Comparison of ENCODE assay signal across 8 cellular contexts in genomic region chr1:207805841-207806421, GRCh38. TPM values are rescaled to one million over a fixed set of nuclear protein-coding genes. Genes with fewer than 3 reads are reported as not detected.
DNase-seq lines count a peak whose midpoint lies in the region; ATAC-seq and TF ChIP-seq lines count a peak whose summit lies in the region.

No MANE protein-coding gene starts in this region.

- peaks cover 100% of the 10 kb centered on the region for H3K36me3 ChIP-seq in upper lobe of right lung

- H3K9me3 ChIP-seq in upper lobe of right lung = no peaks in the 10 kb centered on the region

- peak overlapping the region; percentile 61 for H3K27ac ChIP-seq in upper lobe of right lung

- H3K4me1 ChIP-seq in upper lobe of right lung = peaks cover 82% of the 10 kb centered on the region

- TF ChIP-seq CTCF in upper lobe of right lung (IDR thresholded peaks at IDR 0.05) = no peak

- peak; percentile 76 for ATAC-seq in upper lobe of right lung

- intact Hi-C loops in upper lobe of right lung (cut with DNase I) = no loop called here

- no peaks in the 10 kb centered on the region for H3K27me3 ChIP-seq in upper lobe of right lung

- no peak overlapping the region for H3K4me3 ChIP-seq in upper lobe of right lung

- peak; percentile 6 for DNase-seq in NCI-H2171 treated with DMSO at 0.1 percent for 48 hours (lab: John Stamatoyannopoulos, UW)
- no peak for DNase-seq in NCI-H2171 (lab: John Stamatoyannopoulos, UW)
- DNase-seq in cerebellar cortex (ENCODE audit: low spot score) = peak; percentile 48
- DNase-seq in lung microvascular endothelial cell (ENCODE audit: low read depth in 2 of 2) = peak; percentile 65 to 98
- no peak for DNase-seq in upper lobe of right lung
- DNase-seq in DMS114 treated with DMSO at 0.1 percent for 48 hours (lab: John Stamatoyannopoulos, UW; ENCODE audit: unreplicated experiment) = no peak
- DNase-seq in OCI-M1 (lab: John Stamatoyannopoulos, UW) = no peak
- no peak for DNase-seq in NCI-H1092 (lab: John Stamatoyannopoulos, UW)

RNA-seq across cellular contexts. Expression of gene CD46, which starts 54.1 kb away (rescaled TPM):
- total RNA-seq in lung microvascular endothelial cell (110 and 136 TPM in 2 replicates), upper lobe of right lung (335 TPM)

Comparison
In these comparisons a context has a peak if more than half of its experiments do, and no peak if none do; other contexts are left out.
1. DNase-seq: peak in NCI-H2171 treated with DMSO at 0.1 percent for 48 hours (single experiment), cerebellar cortex (single experiment) and lung microvascular endothelial cell (2 of 2); none in NCI-H2171 (single experiment), upper lobe of right lung (single experiment), DMS114 treated with DMSO at 0.1 percent for 48 hours (single experiment), OCI-M1 (single experiment) and NCI-H1092 (single experiment).